ENCODE assay signal across 1 cellular context in genomic region chr19:44954649-44955499, GRCh38.
A peak's percentile ranks its signal among the peaks of the same experiment; 100 is the strongest.
TF ChIP-seq lines count a peak whose summit lies in the region.

Gene CLPTM1 (plus strand): TSS chr19:44955380. CDS start chr19:44955396, 16 bp downstream.

TF ChIP-seq in HEK293, 187 proteins besides CTCF, POLR2A, EP300 and RAD21 (continued from another document and continues in another):
- TF ChIP-seq ZNF639 (tag by site-specific recombination; IDR thresholded peaks at IDR 0.05) (peak; percentile 77), ZNF354C (tag by site-specific recombination; IDR thresholded peaks at IDR 0.05; ENCODE audit: borderline replicate concordance, low read depth) (no peak), ZIC2 (tag by site-specific recombination; IDR thresholded peaks at IDR 0.05) (no peak), ZFP41 (tag by site-specific recombination; IDR thresholded peaks at IDR 0.05; ENCODE audit: borderline replicate concordance) (no peak), ZNF248 (tag by site-specific recombination; IDR thresholded peaks at IDR 0.05) (no peak), HOXD13 (CRISPR knock-in tag; IDR thresholded peaks at IDR 0.05; ENCODE audit: borderline replicate concordance) (0 out of 2 replicates have a peak, but pooled peaks have one; percentile 59), ZNF549 (tag by site-specific recombination; IDR thresholded peaks at IDR 0.05) (no peak), ZNF585B (tag by site-specific recombination; IDR thresholded peaks at IDR 0.05) (no peak), ZNF623 (tag by site-specific recombination; IDR thresholded peaks at IDR 0.05) (no peak), BCL11A (tag by site-specific recombination; IDR thresholded peaks at IDR 0.05; ENCODE audit: low read depth) (peak; percentile 48; the same call in 1 of the 2 replicates), ZBTB26 (tag by site-specific recombination; optimal IDR thresholded peaks at IDR 0.05) (no peak), ZBTB48 (tag by site-specific recombination; IDR thresholded peaks at IDR 0.05) (peak; percentile 51; the same call in 1 of the 2 replicates), OSR2 (tag by site-specific recombination; IDR thresholded peaks at IDR 0.05) (no peak), ZNF660 (tag by site-specific recombination; IDR thresholded peaks at IDR 0.05) (peak; percentile 59), ZNF692 (tag by site-specific recombination; IDR thresholded peaks at IDR 0.05) (peak; percentile 88), EGR2 (tag by site-specific recombination; IDR thresholded peaks at IDR 0.05; ENCODE audit: low read depth) (no peak), ZBTB6 (tag by site-specific recombination; IDR thresholded peaks at IDR 0.05) (no peak), ZFP69B (tag by site-specific recombination; IDR thresholded peaks at IDR 0.05) (peak; percentile 83; the same call in 1 of the 2 replicates), ZBTB7A (tag by site-specific recombination; IDR thresholded peaks at IDR 0.05; ENCODE audit: low read depth) (no peak; the same call in 1 of the 2 replicates), ZNF76 (tag by site-specific recombination; IDR thresholded peaks at IDR 0.05; ENCODE audit: borderline replicate concordance, low read depth) (peak; percentile 60), KLF9 (tag by site-specific recombination; IDR thresholded peaks at IDR 0.05; ENCODE audit: low read depth) (peak; percentile 99), ZNF24 (tag by site-specific recombination; IDR thresholded peaks at IDR 0.05) (0 out of 2 replicates have a peak, but pooled peaks have one; percentile 82), ZNF837 (tag by site-specific recombination; IDR thresholded peaks at IDR 0.05) (no peak), KLF10 (tag by site-specific recombination; IDR thresholded peaks at IDR 0.05) (peak; percentile 98), ZBTB17 (tag by site-specific recombination; IDR thresholded peaks at IDR 0.05) (peak; percentile 96), SP3 (tag by site-specific recombination; IDR thresholded peaks at IDR 0.05) (peak; percentile 96), ZNF202 (tag by site-specific recombination; IDR thresholded peaks at IDR 0.05; ENCODE audit: borderline replicate concordance) (no peak), HOXA7 (CRISPR knock-in tag; IDR thresholded peaks at IDR 0.05; ENCODE audit: borderline replicate concordance) (no peak), ZNF561 (tag by site-specific recombination; IDR thresholded peaks at IDR 0.05; ENCODE audit: borderline replicate concordance) (peak; percentile 86), ZFP37 (tag by site-specific recombination; IDR thresholded peaks at IDR 0.05) (peak; percentile 95), KLF16 (tag by site-specific recombination; IDR thresholded peaks at IDR 0.05) (peak; percentile 99), ZNF341 (tag by site-specific recombination; IDR thresholded peaks at IDR 0.05; ENCODE audit: low read depth) (no peak), ZNF449 (tag by site-specific recombination; IDR thresholded peaks at IDR 0.05) (0 out of 2 replicates have a peak, but pooled peaks have one; percentile 11), ZNF548 (tag by site-specific recombination; IDR thresholded peaks at IDR 0.05) (no peak), ZNF155 (tag by site-specific recombination; IDR thresholded peaks at IDR 0.05) (no peak), ZNF26 (tag by site-specific recombination; IDR thresholded peaks at IDR 0.05) (no peak), ZNF16 (tag by site-specific recombination; IDR thresholded peaks at IDR 0.05; ENCODE audit: low read depth) (no peak), ZNF792 (tag by site-specific recombination; IDR thresholded peaks at IDR 0.05) (no peak), ZNF302 (tag by site-specific recombination; IDR thresholded peaks at IDR 0.05; ENCODE audit: low read depth) (no peak), ZNF404 (tag by site-specific recombination; IDR thresholded peaks at IDR 0.05) (no peak), YY2 (tag by site-specific recombination; IDR thresholded peaks at IDR 0.05) (peak; percentile 94), ZNF488 (tag by site-specific recombination; IDR thresholded peaks at IDR 0.05) (no peak)
- TF ChIP-seq, protein P1, sequence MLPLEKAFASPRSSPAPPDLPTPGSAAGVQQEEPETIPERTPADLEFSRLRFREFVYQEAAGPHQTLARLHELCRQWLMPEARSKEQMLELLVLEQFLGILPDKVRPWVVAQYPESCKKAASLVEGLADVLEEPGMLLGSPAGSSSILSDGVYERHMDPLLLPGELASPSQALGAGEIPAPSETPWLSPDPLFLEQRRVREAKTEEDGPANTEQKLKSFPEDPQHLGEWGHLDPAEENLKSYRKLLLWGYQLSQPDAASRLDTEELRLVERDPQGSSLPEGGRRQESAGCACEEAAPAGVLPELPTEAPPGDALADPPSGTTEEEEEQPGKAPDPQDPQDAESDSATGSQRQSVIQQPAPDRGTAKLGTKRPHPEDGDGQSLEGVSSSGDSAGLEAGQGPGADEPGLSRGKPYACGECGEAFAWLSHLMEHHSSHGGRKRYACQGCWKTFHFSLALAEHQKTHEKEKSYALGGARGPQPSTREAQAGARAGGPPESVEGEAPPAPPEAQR (tag by site-specific recombination; IDR thresholded peaks at IDR 0.05): 0 out of 2 replicates have a peak, but pooled peaks have one; percentile 58
- TF ChIP-seq, protein P2, sequence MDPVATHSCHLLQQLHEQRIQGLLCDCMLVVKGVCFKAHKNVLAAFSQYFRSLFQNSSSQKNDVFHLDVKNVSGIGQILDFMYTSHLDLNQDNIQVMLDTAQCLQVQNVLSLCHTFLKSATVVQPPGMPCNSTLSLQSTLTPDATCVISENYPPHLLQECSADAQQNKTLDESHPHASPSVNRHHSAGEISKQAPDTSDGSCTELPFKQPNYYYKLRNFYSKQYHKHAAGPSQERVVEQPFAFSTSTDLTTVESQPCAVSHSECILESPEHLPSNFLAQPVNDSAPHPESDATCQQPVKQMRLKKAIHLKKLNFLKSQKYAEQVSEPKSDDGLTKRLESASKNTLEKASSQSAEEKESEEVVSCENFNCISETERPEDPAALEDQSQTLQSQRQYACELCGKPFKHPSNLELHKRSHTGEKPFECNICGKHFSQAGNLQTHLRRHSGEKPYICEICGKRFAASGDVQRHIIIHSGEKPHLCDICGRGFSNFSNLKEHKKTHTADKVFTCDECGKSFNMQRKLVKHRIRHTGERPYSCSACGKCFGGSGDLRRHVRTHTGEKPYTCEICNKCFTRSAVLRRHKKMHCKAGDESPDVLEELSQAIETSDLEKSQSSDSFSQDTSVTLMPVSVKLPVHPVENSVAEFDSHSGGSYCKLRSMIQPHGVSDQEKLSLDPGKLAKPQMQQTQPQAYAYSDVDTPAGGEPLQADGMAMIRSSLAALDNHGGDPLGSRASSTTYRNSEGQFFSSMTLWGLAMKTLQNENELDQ (tag by site-specific recombination; IDR thresholded peaks at IDR 0.05; ENCODE audit: low read depth): no peak
- TF ChIP-seq, protein P3, sequence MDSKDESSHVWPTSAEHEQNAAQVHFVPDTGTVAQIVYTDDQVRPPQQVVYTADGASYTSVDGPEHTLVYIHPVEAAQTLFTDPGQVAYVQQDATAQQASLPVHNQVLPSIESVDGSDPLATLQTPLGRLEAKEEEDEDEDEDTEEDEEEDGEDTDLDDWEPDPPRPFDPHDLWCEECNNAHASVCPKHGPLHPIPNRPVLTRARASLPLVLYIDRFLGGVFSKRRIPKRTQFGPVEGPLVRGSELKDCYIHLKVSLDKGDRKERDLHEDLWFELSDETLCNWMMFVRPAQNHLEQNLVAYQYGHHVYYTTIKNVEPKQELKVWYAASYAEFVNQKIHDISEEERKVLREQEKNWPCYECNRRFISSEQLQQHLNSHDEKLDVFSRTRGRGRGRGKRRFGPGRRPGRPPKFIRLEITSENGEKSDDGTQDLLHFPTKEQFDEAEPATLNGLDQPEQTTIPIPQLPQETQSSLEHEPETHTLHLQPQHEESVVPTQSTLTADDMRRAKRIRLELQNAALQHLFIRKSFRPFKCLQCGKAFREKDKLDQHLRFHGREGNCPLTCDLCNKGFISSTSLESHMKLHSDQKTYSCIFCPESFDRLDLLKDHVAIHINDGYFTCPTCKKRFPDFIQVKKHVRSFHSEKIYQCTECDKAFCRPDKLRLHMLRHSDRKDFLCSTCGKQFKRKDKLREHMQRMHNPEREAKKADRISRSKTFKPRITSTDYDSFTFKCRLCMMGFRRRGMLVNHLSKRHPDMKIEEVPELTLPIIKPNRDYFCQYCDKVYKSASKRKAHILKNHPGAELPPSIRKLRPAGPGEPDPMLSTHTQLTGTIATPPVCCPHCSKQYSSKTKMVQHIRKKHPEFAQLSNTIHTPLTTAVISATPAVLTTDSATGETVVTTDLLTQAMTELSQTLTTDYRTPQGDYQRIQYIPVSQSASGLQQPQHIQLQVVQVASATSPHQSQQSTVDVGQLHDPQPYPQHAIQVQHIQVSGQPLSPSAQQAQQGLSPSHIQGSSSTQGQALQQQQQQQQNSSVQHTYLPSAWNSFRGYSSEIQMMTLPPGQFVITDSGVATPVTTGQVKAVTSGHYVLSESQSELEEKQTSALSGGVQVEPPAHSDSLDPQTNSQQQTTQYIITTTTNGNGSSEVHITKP (tag by site-specific recombination; IDR thresholded peaks at IDR 0.05): peak; percentile 90
